29 cellular contexts compared by ENCODE assay signal in genomic region chr1:190949932-190950331, GRCh38.
A peak's percentile ranks its signal among the peaks of the same experiment; 100 is the strongest.
DNase-seq lines count a peak whose midpoint lies in the region; ATAC-seq and TF ChIP-seq lines count a peak whose summit lies in the region.
"Had no signal": no experiment of that assay in that cellular context is flagged by ENCODE, and none has a peak within 500 bp of the region (broad histone marks: within the 10 kb centered on the region; RNA-seq: fewer than 3 reads in every experiment).

No MANE protein-coding gene starts in this region.

- H3K27me3 Mint-ChIP-seq in neural progenitor cell (ENCODE audit: insufficient read depth, low read depth), result no peaks in the 10 kb centered on the region
- H3K27me3 Mint-ChIP-seq: activated CD4-positive, alpha-beta T cell treated with anti-CD3 and anti-CD28 coated beads for 36 hours; activated naive CD8-positive, alpha-beta T cell treated with anti-CD3 and anti-CD28 coated beads for 36 hours had no signal

- H2AFZ ChIP-seq in neural progenitor cell (replicated peaks), result no peak overlapping the region

- in situ Hi-C loops in astrocyte of the spinal cord (cut with HindIII; ENCODE audit: low sequenced_read_pairs), result no loop called here

- no peaks in the 10 kb centered on the region for H3K9me3 ChIP-seq in neural progenitor cell (ENCODE audit: low read depth)
- H3K9me3 ChIP-seq: ascending aorta, Caco-2, esophagus squamous epithelium, gastrocnemius medialis, SJCRH30, upper lobe of left lung had no signal

- no peaks in the 10 kb centered on the region for H3K9me3 Mint-ChIP-seq in neural progenitor cell
- H3K9me3 Mint-ChIP-seq: nephron progenitor cell; T-helper 1 cell treated with Interleukin-12 subunit alpha and Interleukin-12 subunit beta and Interleukin-4 antibody, amounts not matched to agents 30 μg/mL and 1 μg/mL, for 36 hours had no signal

- H3K9ac ChIP-seq in neural progenitor cell, result no peak overlapping the region

- no peak for TF ChIP-seq CTCF in astrocyte of the spinal cord (IDR thresholded peaks at IDR 0.05; ENCODE audit: low read depth, low read length)
- no peak for TF ChIP-seq CTCF in neural progenitor cell (IDR thresholded peaks at IDR 0.05)

- no peak for ATAC-seq in HG03432 (IDR thresholded peaks at IDR 0.05; ENCODE audit: unreplicated experiment)
- ATAC-seq: activated CD4-positive, alpha-beta T cell treated with anti-CD3 and anti-CD28 coated beads for 36 hours; gastrocnemius medialis; left colon; right cardiac atrium had no signal

- H3K27me3 ChIP-seq in neural progenitor cell, result no peaks in the 10 kb centered on the region
- H3K27me3 ChIP-seq: ascending aorta, esophagus squamous epithelium, gastrocnemius medialis, SJCRH30, upper lobe of left lung had no signal

- no peaks in the 10 kb centered on the region for H3K4me1 ChIP-seq in neural progenitor cell
- H3K4me1 ChIP-seq: ascending aorta, Caco-2, esophagus squamous epithelium, gastrocnemius medialis, SJCRH30, upper lobe of left lung had no signal

- no peak overlapping the region for H3K4me2 ChIP-seq in neural progenitor cell

- no peaks in the 10 kb centered on the region for H3K79me2 ChIP-seq in neural progenitor cell (ENCODE audit: low read depth)

- H4K20me1 ChIP-seq in neural progenitor cell (ENCODE audit: low read depth), result no peaks in the 10 kb centered on the region

- no peak overlapping the region for H3K27ac ChIP-seq in neural progenitor cell
- H3K27ac ChIP-seq: ascending aorta, C4-2B, esophagus squamous epithelium, gastrocnemius medialis, SJCRH30, upper lobe of left lung had no signal

- DNase-seq in NCI-H1417 (lab: John Stamatoyannopoulos, UW) (peak in 2 of 3 experiments; percentile 56 to 86), NCI-H748 treated with DMSO at 0.1 percent for 48 hours (lab: John Stamatoyannopoulos, UW) (peak; percentile 54), astrocyte of the spinal cord (ENCODE audit: low read depth, low spot score) (peak; percentile 5), neural progenitor cell (ENCODE audit: low spot score) (no peak), T1000 (lab: John Stamatoyannopoulos, UW) (no peak)
- no peak for DNase-seq in stimulated activated CD4-positive, alpha-beta T cell treated with anti-CD3 and anti-CD28 coated beads, Interleukin-12 subunit alpha, Interleukin-12 subunit beta, amount 100 ng/mL, for 4 hours
- DNase-seq: activated CD4-positive, alpha-beta T cell treated with anti-CD3 and anti-CD28 coated beads for 36 hours; activated effector memory CD4-positive, alpha-beta T cell treated with anti-CD3 and anti-CD28 coated beads, Interleukin-2, amount 50 U/mL, for 16 hours; activated naive CD8-positive, alpha-beta T cell treated with anti-CD3 and anti-CD28 coated beads for 36 hours; Caco-2; caudate nucleus; esophagus squamous epithelium; gastrocnemius medialis; hypothalamus; immature natural killer cell; Kasumi-1; left colon; NCI-H1694 treated with DMSO at 0.1 percent for 48 hours; NCI-H2171 treated with DMSO at 0.1 percent for 48 hours; NCI-H69; nephron progenitor cell; right cardiac atrium; SJCRH30; stimulated activated CD4-positive, alpha-beta T cell treated with anti-CD3 and anti-CD28 coated beads, Interleukin-4, amount 100 ng/mL, for 1 hour; upper lobe of left lung had no signal

- no peaks in the 10 kb centered on the region for H3F3A ChIP-seq in neural progenitor cell (ENCODE audit: low read depth)

- H3K36me3 Mint-ChIP-seq in neural progenitor cell, result no peaks in the 10 kb centered on the region
- H3K36me3 Mint-ChIP-seq: activated naive CD8-positive, alpha-beta T cell treated with anti-CD3 and anti-CD28 coated beads for 36 hours; immature natural killer cell had no signal

- no peaks in the 10 kb centered on the region for H3K36me3 ChIP-seq in neural progenitor cell
- H3K36me3 ChIP-seq: ascending aorta, esophagus squamous epithelium, gastrocnemius medialis, SJCRH30, upper lobe of left lung had no signal

- peaks cover 19% of the 10 kb centered on the region for H3K4me1 Mint-ChIP-seq in neural progenitor cell
- H3K4me1 Mint-ChIP-seq: activated CD4-positive, alpha-beta T cell treated with anti-CD3 and anti-CD28 coated beads for 36 hours; activated naive CD8-positive, alpha-beta T cell treated with anti-CD3 and anti-CD28 coated beads for 36 hours; immature natural killer cell; nephron progenitor cell had no signal

- no peak overlapping the region for H3K4me3 ChIP-seq in astrocyte of the spinal cord (ENCODE audit: low read depth, low read length)
- H3K4me3 ChIP-seq in neural progenitor cell, result no peak overlapping the region
- H3K4me3 ChIP-seq: ascending aorta, esophagus squamous epithelium, gastrocnemius medialis, SJCRH30, upper lobe of left lung had no signal

- H3K27ac Mint-ChIP-seq in neural progenitor cell, result peak overlapping the region; percentile 95
- H3K27ac Mint-ChIP-seq: activated CD4-positive, alpha-beta T cell treated with anti-CD3 and anti-CD28 coated beads for 36 hours; activated naive CD8-positive, alpha-beta T cell treated with anti-CD3 and anti-CD28 coated beads for 36 hours; immature natural killer cell; nephron progenitor cell; T-helper 1 cell treated with Interleukin-12 subunit alpha and Interleukin-12 subunit beta and Interleukin-4 antibody, amounts not matched to agents 30 μg/mL and 1 μg/mL, for 36 hours had no signal

- no peak overlapping the region for H3K4me3 Mint-ChIP-seq in neural progenitor cell
- H3K4me3 Mint-ChIP-seq: activated CD4-positive, alpha-beta T cell treated with anti-CD3 and anti-CD28 coated beads for 36 hours; activated naive CD8-positive, alpha-beta T cell treated with anti-CD3 and anti-CD28 coated beads for 36 hours; immature natural killer cell; nephron progenitor cell; T-helper 1 cell treated with Interleukin-12 subunit alpha and Interleukin-12 subunit beta and Interleukin-4 antibody, amounts not matched to agents 30 μg/mL and 1 μg/mL, for 36 hours had no signal

Comparison
In these comparisons a context has a peak if more than half of its experiments do, and no peak if none do; other contexts are left out.
1. DNase-seq: peak in NCI-H1417 (2 of 3), NCI-H748 treated with DMSO at 0.1 percent for 48 hours (single experiment) and astrocyte of the spinal cord (single experiment); none in neural progenitor cell (single experiment), T1000 (single experiment) and stimulated activated CD4-positive, alpha-beta T cell treated with anti-CD3 and anti-CD28 coated beads, Interleukin-12 subunit alpha, Interleukin-12 subunit beta, amount 100 ng/mL, for 4 hours (single experiment).